Comparison of ENCODE assay signal across 15 cellular contexts in genomic region chr9:125854553-125855275, GRCh38.
DNase-seq lines count a peak whose midpoint lies in the region; ATAC-seq and TF ChIP-seq lines count a peak whose summit lies in the region.
"Had no signal": no experiment of that assay in that cellular context is flagged by ENCODE, and none has a peak within 500 bp of the region (broad histone marks: within the 10 kb centered on the region; RNA-seq: fewer than 3 reads in every experiment).

No MANE protein-coding gene starts in this region.

- H3K4me1 Mint-ChIP-seq in activated T-cell treated with anti-CD3 and anti-CD28 coated beads, Interleukin-2, amount 50 U/mL, for 24 hours (ENCODE audit: low read depth): peaks cover 15% of the 10 kb centered on the region
- H3K4me1 Mint-ChIP-seq in activated T-cell treated with anti-CD3 and anti-CD28 coated beads, Interleukin-2, amount 50 U/mL, for 72 hours (ENCODE audit: low read depth): peaks cover 15% of the 10 kb centered on the region

- H3K4me1 ChIP-seq in KMS-11 (ENCODE audit: low read depth, poor library complexity, severe bottlenecking): peaks cover 49% of the 10 kb centered on the region
- H3K4me1 ChIP-seq in osteoblast (ENCODE audit: insufficient read depth, low read length): peaks cover 9% of the 10 kb centered on the region

- H3K4me3 Mint-ChIP-seq in activated T-cell treated with anti-CD3 and anti-CD28 coated beads, Interleukin-2, amount 50 U/mL, for 24 hours: no peak overlapping the region
- H3K4me3 Mint-ChIP-seq in activated T-cell treated with anti-CD3 and anti-CD28 coated beads, Interleukin-2, amount 50 U/mL, for 72 hours: no peak overlapping the region
- H3K4me3 Mint-ChIP-seq: activated T-helper 1 cell treated with anti-CD3 and anti-CD28 coated beads, Interleukin-12 subunit alpha, Interleukin-12 subunit beta, Interleukin-2, Interleukin-4 antibody, amounts not matched to agents 30 ng/mL and 10 ng/mL and 1 ng/mL, durations not matched to agents 14 hours and 24 hours and 36 hours; immature natural killer cell had no signal

- H3K27ac ChIP-seq in KMS-11 (peak overlapping the region; percentile 25; the same call in 1 of the 2 replicates), osteoblast (ENCODE audit: low read depth, low read length) (peak overlapping the region; percentile 80), coronary artery (no peak overlapping the region)

- peak overlapping the region; percentile 80 for H3K27ac Mint-ChIP-seq in activated T-cell treated with anti-CD3 and anti-CD28 coated beads, Interleukin-2, amount 50 U/mL, for 24 hours
- no peak overlapping the region for H3K27ac Mint-ChIP-seq in activated T-cell treated with anti-CD3 and anti-CD28 coated beads, Interleukin-2, amount 50 U/mL, for 72 hours
- H3K27ac Mint-ChIP-seq: activated T-helper 1 cell treated with anti-CD3 and anti-CD28 coated beads, Interleukin-12 subunit alpha, Interleukin-12 subunit beta, Interleukin-2, Interleukin-4 antibody, amounts not matched to agents 30 ng/mL and 10 ng/mL and 1 ng/mL, durations not matched to agents 14 hours and 24 hours and 36 hours; immature natural killer cell had no signal

- no peak for TF ChIP-seq CTCF in KMS-11 (conservative IDR thresholded peaks at IDR 0.05; ENCODE audit: low read depth, low read length)
- TF ChIP-seq CTCF in osteoblast (IDR thresholded peaks at IDR 0.05; ENCODE audit: extremely low read depth, low read depth, low read length): no peak
- TF ChIP-seq CTCF in coronary artery (IDR thresholded peaks at IDR 0.05): no peak

- no peaks in the 10 kb centered on the region for H3K9me3 Mint-ChIP-seq in activated T-cell treated with anti-CD3 and anti-CD28 coated beads, Interleukin-2, amount 50 U/mL, for 24 hours
- no peaks in the 10 kb centered on the region for H3K9me3 Mint-ChIP-seq in activated T-cell treated with anti-CD3 and anti-CD28 coated beads, Interleukin-2, amount 50 U/mL, for 72 hours
- H3K9me3 Mint-ChIP-seq: activated T-helper 1 cell treated with anti-CD3 and anti-CD28 coated beads, Interleukin-12 subunit alpha, Interleukin-12 subunit beta, Interleukin-2, Interleukin-4 antibody, amounts not matched to agents 30 ng/mL and 10 ng/mL and 1 ng/mL, durations not matched to agents 14 hours and 24 hours and 36 hours; immature natural killer cell had no signal

- H3K4me3 ChIP-seq in KMS-11 (IDR thresholded peaks at IDR 0.05; ENCODE audit: insufficient read depth, low read depth, low read length) (no peak overlapping the region), osteoblast (ENCODE audit: insufficient read depth, low read length) (no peak overlapping the region), coronary artery (no peak overlapping the region)
- H3K4me3 ChIP-seq: smooth muscle cell had no signal

- H3K36me3 ChIP-seq in KMS-11 (ENCODE audit: insufficient read depth) (no peaks in the 10 kb centered on the region), osteoblast (ENCODE audit: insufficient read depth, low read length) (no peaks in the 10 kb centered on the region)

- H3K27me3 ChIP-seq in KMS-11 (ENCODE audit: insufficient read depth, low read depth) (no peaks in the 10 kb centered on the region), osteoblast (ENCODE audit: insufficient read depth, low read length) (no peaks in the 10 kb centered on the region)

- H3K79me2 ChIP-seq in KMS-11 (ENCODE audit: insufficient read depth, low read depth) (peaks cover 94% of the 10 kb centered on the region), osteoblast (ENCODE audit: insufficient read depth, low read length) (peaks cover 83% of the 10 kb centered on the region)

- no peaks in the 10 kb centered on the region for H3K9me3 ChIP-seq in osteoblast (ENCODE audit: low read depth, low read length)

- H4K20me1 ChIP-seq in KMS-11 (ENCODE audit: insufficient read depth) (peaks cover 39% of the 10 kb centered on the region), osteoblast (ENCODE audit: insufficient read depth, low read length) (no peaks in the 10 kb centered on the region)

- H3K4me2 ChIP-seq in KMS-11 (no peak overlapping the region; the same call in 1 of the 2 replicates), osteoblast (ENCODE audit: insufficient read depth, low read length) (peak overlapping the region; percentile 7)
- H3K4me2 ChIP-seq: smooth muscle cell had no signal

- ATAC-seq in activated T-cell treated with anti-CD3 and anti-CD28 coated beads, Interleukin-2, amount 50 U/mL, for 72 hours (replicated peaks in 1 of 2): no peak
- ATAC-seq in GM21515 (IDR thresholded peaks at IDR 0.05; ENCODE audit: unreplicated experiment) (no peak), GM19452 (IDR thresholded peaks at IDR 0.05; ENCODE audit: unreplicated experiment) (no peak)

- DNase-seq in activated T-cell treated with anti-CD3 and anti-CD28 coated beads, Interleukin-2, amount 50 U/mL, for 24 hours: no peak
- no peak for DNase-seq in activated T-cell treated with anti-CD3 and anti-CD28 coated beads, Interleukin-2, amount 50 U/mL, for 72 hours
- peak; percentile 26 for DNase-seq in amniotic stem cell (lab: John Stamatoyannopoulos, UW)
- no peak for DNase-seq in osteoblast (ENCODE audit: insufficient read length, low spot score, missing footprints)
- DNase-seq in coronary artery (ENCODE audit: low spot score): no peak
- DNase-seq: activated CD4-positive, alpha-beta T cell treated with anti-CD3 and anti-CD28 coated beads for 48 hours; immature natural killer cell; Kasumi-1; NCI-H1694 treated with DMSO at 0.1 percent for 48 hours; NCI-H774 had no signal

- H2AFZ ChIP-seq in KMS-11 (ENCODE audit: low read depth): no peak overlapping the region
- H2AFZ ChIP-seq in osteoblast (ENCODE audit: low read length): no peak overlapping the region

- H3K9ac ChIP-seq in KMS-11: no peak overlapping the region

- H3K36me3 Mint-ChIP-seq in activated T-cell treated with anti-CD3 and anti-CD28 coated beads, Interleukin-2, amount 50 U/mL, for 24 hours (ENCODE audit: low read depth): no peaks in the 10 kb centered on the region
- no peaks in the 10 kb centered on the region for H3K36me3 Mint-ChIP-seq in activated T-cell treated with anti-CD3 and anti-CD28 coated beads, Interleukin-2, amount 50 U/mL, for 72 hours (ENCODE audit: insufficient read depth in 2 of 2)
- H3K36me3 Mint-ChIP-seq: immature natural killer cell had no signal

- H3K27me3 Mint-ChIP-seq in activated T-cell treated with anti-CD3 and anti-CD28 coated beads, Interleukin-2, amount 50 U/mL, for 24 hours: no peaks in the 10 kb centered on the region
- H3K27me3 Mint-ChIP-seq in activated T-cell treated with anti-CD3 and anti-CD28 coated beads, Interleukin-2, amount 50 U/mL, for 72 hours (ENCODE audit: low read depth): no peaks in the 10 kb centered on the region

Comparison
In these comparisons a context has a peak if more than half of its experiments do, and no peak if none do; other contexts are left out.
1. H3K27ac ChIP-seq: peak in KMS-11 (single experiment) and osteoblast (single experiment); none in coronary artery (0 of 2).